In genomic region chr17:42405963-42406495, GRCh38 we compare ENCODE assay signal across 8 cellular contexts. TPM values are rescaled to one million over a fixed set of nuclear protein-coding genes. Genes with fewer than 3 reads are reported as not detected.
DNase-seq lines count a peak whose midpoint lies in the region; ATAC-seq lines count a peak whose summit lies in the region.

No MANE protein-coding gene starts in this region.

- peaks cover 2% of the 10 kb centered on the region; the same call in 1 of the 2 replicates for H3K36me3 ChIP-seq in H7 (replicated peaks; ENCODE audit: control insufficient read depth, insufficient read depth, low read length)

- H3K4me3 Mint-ChIP-seq in naive B cell = peak overlapping the region in 1 of 8 donors; percentile 47

- peaks cover 9 to 22% (median 12%) of the 10 kb centered on the region in 3 donors for H3K4me1 Mint-ChIP-seq in naive B cell

- DNase-seq in AG08396 (ENCODE audit: low spot score) (peak; percentile 68), H7 (peak; percentile 91), NOMO-1 (lab: John Stamatoyannopoulos, UW; ENCODE audit: unreplicated experiment in 2 of 2) (peak; percentile 74 to 77), epidermal melanocyte (ENCODE audit: insufficient read length, low spot score) (peak; percentile 74), naive B cell (peak; percentile 80), dedifferentiated amniotic fluid mesenchymal stem cell (ENCODE audit: extremely low spot score) (no peak)
- DNase-seq in activated CD8-positive, alpha-beta memory T cell treated with anti-CD3 and anti-CD28 coated beads, Interleukin-2, amount 50 U/mL, for 4 hours = peak; percentile 86
- peak; percentile 54 for DNase-seq in stimulated activated CD8-positive, alpha-beta memory T cell treated with anti-CD3 and anti-CD28 coated beads, Interleukin-7, amount 100 ng/mL, for 48 hours (ENCODE audit: extremely low read depth in 1 of 2, low read depth in 1 of 2)

- no peaks in the 10 kb centered on the region for H3K9me3 Mint-ChIP-seq in naive B cell

- H3K27ac Mint-ChIP-seq in naive B cell = peak overlapping the region in 2 of 6 donors; percentile 42 to 49

- no peaks in the 10 kb centered on the region for H3K27me3 ChIP-seq in H7 (ENCODE audit: control insufficient read depth, insufficient read depth, low read length)

- H3K27me3 Mint-ChIP-seq in naive B cell = peaks cover 0 to 15% (median 9%) of the 10 kb centered on the region in 3 donors

- H3K4me3 ChIP-seq in H7 (ENCODE audit: insufficient read depth, low read depth, low read length) = no peak overlapping the region

- ATAC-seq in naive B cell (ENCODE audit: low read depth in 2 of 2) = peak; percentile 83 to 85

- H3K36me3 Mint-ChIP-seq in naive B cell = no peaks in the 10 kb centered on the region

RNA-seq across cellular contexts. Expression of gene CAVIN1, which starts 17.0 kb away (rescaled TPM):
- total RNA-seq in H7 (2014; rRNA removed; shearing (Covaris generic)) = 18.6 and 26.9 TPM in 2 replicates
- polyA plus RNA-seq in naive B cell (ENCODE audit: low read depth in 6 of 6) = not detected

RNA-seq across cellular contexts. Expression of gene STAT3, which starts 17.8 kb away (rescaled TPM):
- total RNA-seq in H7 (2014; rRNA removed; shearing (Covaris generic)) = 54.6 and 101 TPM in 2 replicates
- 100 to 1,000 TPM in 3 of 6 donors, 10 to 100 TPM in 3; 89.8 to 112 (median 101) TPM for polyA plus RNA-seq in naive B cell (ENCODE audit: low read depth in 6 of 6)

RNA-seq across cellular contexts. Expression of gene ATP6V0A1, which starts 52.6 kb away (rescaled TPM):
- total RNA-seq in H7 (2014; rRNA removed; shearing (Covaris generic)) = 21.0 and 21.7 TPM in 2 replicates
- polyA plus RNA-seq in naive B cell (ENCODE audit: low read depth in 6 of 6) = 10 to 100 TPM; 42.5 to 81.0 (median 62.8) TPM
